8 cellular contexts compared by ENCODE assay signal in genomic region chr22:24270556-24271405, GRCh38. TPM values are rescaled to one million over a fixed set of nuclear protein-coding genes. Genes with fewer than 3 reads are reported as not detected.
DNase-seq lines count a peak whose midpoint lies in the region; ATAC-seq and TF ChIP-seq lines count a peak whose summit lies in the region.

SPECC1L (plus strand) TSS chr22:24270831; CDS start chr22:24302232, 31,401 bp downstream.

- ATAC-seq in HG02610 (IDR thresholded peaks at IDR 0.05; ENCODE audit: unreplicated experiment) (peak; percentile 80), thoracic aorta (ENCODE audit: insufficient number of reproducible peaks, low FRiP score, low read depth) (peak; percentile 95)
- peak; percentile 90 to 92 for ATAC-seq in activated naive CD4-positive, alpha-beta T cell treated with anti-CD3 and anti-CD28 coated beads, Interleukin-2, amount 50 U/mL, for 72 hours

- peak within 1 kb of the TSS; percentile 83 for H3K4me3 ChIP-seq in thoracic aorta

- peaks cover 0 to 6% of the 10 kb centered on the region in 2 donors for H3K36me3 Mint-ChIP-seq in activated naive CD4-positive, alpha-beta T cell treated with anti-CD3 and anti-CD28 coated beads, Interleukin-2, amount 50 U/mL, for 72 hours
- no peaks in the 10 kb centered on the region for H3K36me3 Mint-ChIP-seq in osteocyte (ENCODE audit: unreplicated experiment)

- no peaks in the 10 kb centered on the region for H3K27me3 Mint-ChIP-seq in osteocyte (ENCODE audit: unreplicated experiment)

- H3K4me1 ChIP-seq in thoracic aorta (ENCODE audit: control insufficient read depth in 1 of 2, low read depth in 2 of 2), result peaks cover 20 to 39% of the 10 kb centered on the region in 2 donors

- peak within 1 kb of the TSS; percentile 90 to 97 for H3K27ac ChIP-seq in thoracic aorta

- DNase-seq in GM10266 (ENCODE audit: extremely low spot score) (peak; percentile 95), NCI-H1092 (lab: John Stamatoyannopoulos, UW) (peak; percentile 86), SKM-1 (lab: John Stamatoyannopoulos, UW; ENCODE audit: unreplicated experiment) (peak; percentile 80), glomerular visceral epithelial cell (ENCODE audit: extremely low spot score) (peak; percentile 94), osteocyte (ENCODE audit: extremely low spot score, unreplicated experiment) (peak; percentile 99), thoracic aorta (ENCODE audit: low spot score) (peak; percentile 74)
- peak; percentile 94 to 96 for DNase-seq in activated naive CD4-positive, alpha-beta T cell treated with anti-CD3 and anti-CD28 coated beads, Interleukin-2, amount 50 U/mL, for 72 hours (ENCODE audit: low spot score in 2 of 2)

- no peaks in the 10 kb centered on the region for H3K36me3 ChIP-seq in thoracic aorta

- TF ChIP-seq CTCF in GM10266 (IDR thresholded peaks at IDR 0.05; ENCODE audit: control insufficient read depth, insufficient read depth, low read depth, missing control alignments) (peak; percentile 28), osteocyte (IDR thresholded peaks at IDR 0.05) (peak; percentile 38), thoracic aorta (IDR thresholded peaks at IDR 0.05) (no peak)

- peak within 1 kb of the TSS; percentile 78 for H3K4me3 Mint-ChIP-seq in osteocyte (ENCODE audit: unreplicated experiment)

- peaks cover 40% of the 10 kb centered on the region for H3K4me1 Mint-ChIP-seq in osteocyte (ENCODE audit: unreplicated experiment)

- H3K9me3 Mint-ChIP-seq in activated naive CD4-positive, alpha-beta T cell treated with anti-CD3 and anti-CD28 coated beads, Interleukin-2, amount 50 U/mL, for 72 hours, result no peaks in the 10 kb centered on the region
- H3K9me3 Mint-ChIP-seq in osteocyte (ENCODE audit: unreplicated experiment), result no peaks in the 10 kb centered on the region

- H3K27ac Mint-ChIP-seq in activated naive CD4-positive, alpha-beta T cell treated with anti-CD3 and anti-CD28 coated beads, Interleukin-2, amount 50 U/mL, for 72 hours, result peak within 1 kb of the TSS; percentile 93 to 95
- peak within 1 kb of the TSS; percentile 96 for H3K27ac Mint-ChIP-seq in osteocyte (ENCODE audit: unreplicated experiment)

- H3K27me3 ChIP-seq in thoracic aorta (replicated peaks; ENCODE audit: insufficient read depth), result no peaks in the 10 kb centered on the region

- no peaks in the 10 kb centered on the region for H3K9me3 ChIP-seq in thoracic aorta

RNA-seq across cellular contexts. Expression of gene SPECC1L, which starts in this region (rescaled TPM):
- total RNA-seq in activated naive CD4-positive, alpha-beta T cell treated with anti-CD3 and anti-CD28 coated beads, Interleukin-2, amount 50 U/mL, for 72 hours, result 10 to 100 TPM; 32.7 to 38.9 TPM
- 79.5 and 93.5 TPM in 2 replicates for total RNA-seq in osteocyte
- 10 to 100 TPM; 49.4 to 50.0 TPM for total RNA-seq in thoracic aorta

Comparison
In these comparisons a context has a peak if more than half of its experiments do, and no peak if none do; other contexts are left out.
1. Peak in every context shown above with its lines: DNase-seq, ATAC-seq, H3K4me3 ChIP-seq and H3K27ac ChIP-seq.